Comparison of ENCODE assay signal across 25 cellular contexts in the genomic region with DNA sequence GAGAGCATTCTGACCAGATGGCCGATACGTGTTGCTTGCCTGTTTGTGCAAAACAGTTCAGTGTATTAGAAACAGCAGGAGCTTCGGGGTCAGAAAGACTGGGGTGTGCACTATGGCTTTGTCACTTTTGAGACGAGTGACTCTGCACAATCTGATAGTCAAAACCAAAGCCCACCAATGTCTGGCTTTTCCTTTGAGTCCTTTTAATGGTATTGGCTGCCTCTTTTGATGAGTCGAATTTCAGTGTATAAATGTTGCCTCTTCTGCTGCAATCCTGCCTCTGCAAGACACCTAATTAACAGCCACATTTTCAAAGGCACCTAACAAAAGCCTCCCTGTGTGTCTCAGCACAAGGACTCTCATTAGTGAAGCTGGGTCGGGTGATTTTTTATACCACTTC.
DNase-seq lines count a peak whose midpoint lies in the region; ATAC-seq lines count a peak whose summit lies in the region.
"Had no signal": no experiment of that assay in that cellular context is flagged by ENCODE, and none has a peak within 500 bp of the region (broad histone marks: within the 10 kb centered on the region; RNA-seq: fewer than 3 reads in every experiment).

No MANE protein-coding gene starts in this region.

- DNase-seq in COR-L47 (lab: John Stamatoyannopoulos, UW): peak; percentile 70
- peak; percentile 60 for DNase-seq in NCI-H2029 (lab: John Stamatoyannopoulos, UW)
- peak; percentile 87 for DNase-seq in NCI-H69 (lab: John Stamatoyannopoulos, UW)
- DNase-seq in left kidney (ENCODE audit: low read depth, low spot score): peak; percentile 2
- DNase-seq in NCI-H526 (lab: John Stamatoyannopoulos, UW): no peak
- no peak for DNase-seq in activated naive CD4-positive, alpha-beta T cell treated with anti-CD3 and anti-CD28 coated beads, Interleukin-2, amount 50 U/mL, for 16 hours
- DNase-seq in NCI-H187 (lab: John Stamatoyannopoulos, UW): no peak
- DNase-seq: activated CD4-positive, alpha-beta T cell treated with anti-CD3 and anti-CD28 coated beads, Interleukin-2, amount 50 U/mL, for 4 hours; activated CD4-positive, CD25-positive, alpha-beta regulatory T cell; activated CD8-positive, alpha-beta memory T cell treated with anti-CD3 and anti-CD28 coated beads, Interleukin-2, amount 10 ng/mL, durations not matched to agents 7 days and 5 days; activated gamma-delta T cell treated with Interleukin-2 at 50 U/mL for 16 hours; activated T-cell treated with anti-CD3 and anti-CD28 coated beads, Interleukin-2, amount 50 U/mL, for 4 hours; CD4-positive, alpha-beta memory T cell; effector CD8-positive, alpha-beta T cell; KBM-7; left ventricle myocardium inferior; NCI-H1436; NCI-H226; PC-3; posterior cingulate gyrus; right cardiac atrium; stimulated activated naive CD4-positive, alpha-beta T cell treated with Interleukin-2 at 50 U/mL for 16 hours; T-helper 17 cell had no signal

- no peak for ATAC-seq in HG02852 (IDR thresholded peaks at IDR 0.05; ENCODE audit: unreplicated experiment)
- ATAC-seq: activated CD8-positive, alpha-beta memory T cell treated with anti-CD3 and anti-CD28 coated beads, Interleukin-2, amount 10 ng/mL, durations not matched to agents 7 days and 5 days; activated T-cell treated with anti-CD3 and anti-CD28 coated beads, Interleukin-2, amount 50 U/mL, for 4 hours; PC-3; right cardiac atrium; Right ventricle myocardium inferior; T-helper 17 cell had no signal

Comparison
In these comparisons a context has a peak if more than half of its experiments do, and no peak if none do; other contexts are left out.
1. DNase-seq: peak in COR-L47 (single experiment), NCI-H2029 (single experiment), NCI-H69 (single experiment) and left kidney (single experiment); none in NCI-H526 (0 of 2), activated naive CD4-positive, alpha-beta T cell treated with anti-CD3 and anti-CD28 coated beads, Interleukin-2, amount 50 U/mL, for 16 hours (single experiment) and NCI-H187 (0 of 2).